19 cellular contexts compared by ENCODE assay signal in the genomic region with DNA sequence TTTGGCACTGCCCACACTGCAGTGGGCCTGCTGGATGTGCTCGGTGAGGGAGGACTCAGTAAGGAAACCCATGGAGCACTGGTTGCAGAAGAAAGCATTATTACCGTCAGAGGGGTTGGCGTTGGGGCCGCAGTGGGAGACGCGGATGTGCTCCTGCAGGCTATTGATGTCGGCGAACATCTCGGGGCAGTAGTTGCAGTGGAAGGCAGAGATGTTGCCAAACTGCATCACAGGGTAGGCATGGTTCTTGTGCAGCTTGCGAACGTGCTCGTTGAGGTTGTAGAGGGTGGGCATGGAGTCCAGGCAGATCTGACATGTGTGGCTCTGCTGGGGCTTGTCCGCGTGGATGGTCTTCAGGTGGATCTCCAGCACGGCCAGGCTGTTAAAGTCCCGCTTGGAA.
DNase-seq lines count a peak whose midpoint lies in the region; TF ChIP-seq lines count a peak whose summit lies in the region.
"Had no signal": no experiment of that assay in that cellular context is flagged by ENCODE, and none has a peak within 500 bp of the region (broad histone marks: within the 10 kb centered on the region; RNA-seq: fewer than 3 reads in every experiment).

No MANE protein-coding gene starts in this region.

- no peak overlapping the region for H3K23ac ChIP-seq in mesenchymal stem cell (ENCODE audit: low read length in 2 of 2)

- peaks cover 71% of the 10 kb centered on the region for H3K4me1 Mint-ChIP-seq in brain
- H3K4me1 Mint-ChIP-seq: CD4-positive, CD25-positive, alpha-beta regulatory T cell; CD8-positive, alpha-beta memory T cell had no signal

- H3K27me3 Mint-ChIP-seq in brain = peaks cover 10% of the 10 kb centered on the region
- H3K27me3 Mint-ChIP-seq: CD4-positive, CD25-positive, alpha-beta regulatory T cell had no signal

- H3K18ac ChIP-seq in mesenchymal stem cell (ENCODE audit: low read depth in 1 of 2, low read length in 2 of 2) = no peak overlapping the region

- TF ChIP-seq CTCF in right atrium auricular region (IDR thresholded peaks at IDR 0.05) (no peak), brain (conservative IDR thresholded peaks at IDR 0.05) (no peak)

- intact Hi-C loops in cardiac septum (cut with DNase I) = no loop called here
- intact Hi-C loops in posterior vena cava (cut with DNase I) = no loop called here

- WGBS in mesenchymal stem cell = 97% methylated on average over 16 of the region's 16 CpGs

- no peak overlapping the region for H3K4me3 ChIP-seq in right atrium auricular region
- H3K4me3 ChIP-seq in mesenchymal stem cell (ENCODE audit: insufficient read depth in 1 of 2, low read depth in 1 of 2, low read length in 2 of 2) = no peak overlapping the region
- H3K4me3 ChIP-seq: A549, GM23248, HAP-1 had no signal

- H4K91ac ChIP-seq in mesenchymal stem cell (ENCODE audit: low read length) = peak overlapping the region; percentile 9

- no peak overlapping the region for H3K9ac ChIP-seq in mesenchymal stem cell (ENCODE audit: low read length)
- H3K9ac ChIP-seq: GM23248 had no signal

- H4K8ac ChIP-seq in mesenchymal stem cell (ENCODE audit: low read length) = no peak overlapping the region

- peaks cover 0 to 6% (median 0%) of the 10 kb centered on the region in 5 experiments for H3K9me3 Mint-ChIP-seq in brain

- H2BK5ac ChIP-seq in mesenchymal stem cell (ENCODE audit: low read depth, low read length, poor library complexity, severe bottlenecking) = no peak overlapping the region

- H3K79me1 ChIP-seq in mesenchymal stem cell (replicated peaks; ENCODE audit: low read length, poor library complexity, severe bottlenecking) = no peaks in the 10 kb centered on the region

- H3K36me3 Mint-ChIP-seq in brain = peaks cover 39% of the 10 kb centered on the region
- H3K36me3 Mint-ChIP-seq: CD4-positive, CD25-positive, alpha-beta regulatory T cell; CD8-positive, alpha-beta memory T cell had no signal

- no peak overlapping the region for H3K4ac ChIP-seq in mesenchymal stem cell (ENCODE audit: low read depth in 1 of 2, low read length in 2 of 2)

- no peak overlapping the region for H2AFZ ChIP-seq in mesenchymal stem cell (ENCODE audit: low read depth, low read length)
- H2AFZ ChIP-seq: GM23248 had no signal

- no peak overlapping the region for H3K4me3 Mint-ChIP-seq in brain
- H3K4me3 Mint-ChIP-seq: CD4-positive, CD25-positive, alpha-beta regulatory T cell; CD8-positive, alpha-beta memory T cell had no signal

- H3K27me3 ChIP-seq in right atrium auricular region (no peaks in the 10 kb centered on the region), mesenchymal stem cell (ENCODE audit: control insufficient read depth in 1 of 2, insufficient read depth in 1 of 2, low read length in 2 of 2) (no peaks in the 10 kb centered on the region)

- DNase-seq in cardiac septum (ENCODE audit: low spot score) (peak; percentile 60), right atrium auricular region (ENCODE audit: low spot score) (no peak), mesenchymal stem cell (no peak), posterior vena cava (ENCODE audit: low spot score) (peak; percentile 74), EL (no peak), NCI-H2081 treated with DMSO at 0.1 percent for 48 hours (lab: John Stamatoyannopoulos, UW) (no peak)
- DNase-seq in activated naive CD4-positive, alpha-beta T cell (lab: John Stamatoyannopoulos, UW) = no peak
- DNase-seq: C1 segment of cervical spinal cord; CD4-positive, CD25-positive, alpha-beta regulatory T cell; CD8-positive, alpha-beta memory T cell; COR-L47; DMS 273 treated with DMSO at 0.1 percent for 48 hours; DMS53; GDM1; GM23248 had no signal

- H3K9me3 ChIP-seq in right atrium auricular region = no peaks in the 10 kb centered on the region
- no peaks in the 10 kb centered on the region for H3K9me3 ChIP-seq in mesenchymal stem cell (ENCODE audit: control insufficient read depth, low read length)
- H3K9me3 ChIP-seq: A549, HAP-1 had no signal

- no peak overlapping the region for H2AK5ac ChIP-seq in mesenchymal stem cell (ENCODE audit: low read length, severe bottlenecking)

- H2BK120ac ChIP-seq in mesenchymal stem cell (ENCODE audit: low read depth, low read length) = no peak overlapping the region

- H3K27ac ChIP-seq in right atrium auricular region = no peak overlapping the region
- no peak overlapping the region for H3K27ac ChIP-seq in mesenchymal stem cell (ENCODE audit: low read length, poor library complexity, severe bottlenecking)
- H3K27ac ChIP-seq: 22Rv1, A549, GM23248 had no signal

- peak overlapping the region in 3 of 5 experiments; percentile 29 to 78 (median 51) for H3K27ac Mint-ChIP-seq in brain
- H3K27ac Mint-ChIP-seq: CD4-positive, CD25-positive, alpha-beta regulatory T cell; CD8-positive, alpha-beta memory T cell had no signal

- H3K4me2 ChIP-seq in mesenchymal stem cell (ENCODE audit: low read length, poor library complexity, severe bottlenecking) = no peak overlapping the region
- H3K4me2 ChIP-seq: A549 had no signal

- H3K4me1 ChIP-seq in right atrium auricular region = peaks cover 0 to 31% of the 10 kb centered on the region in 2 donors
- H3K4me1 ChIP-seq in mesenchymal stem cell (ENCODE audit: control insufficient read depth, insufficient read depth, low read depth, low read length) = peaks cover 31% of the 10 kb centered on the region
- H3K4me1 ChIP-seq: A549 had no signal

- no peak overlapping the region for H2BK15ac ChIP-seq in mesenchymal stem cell (ENCODE audit: low read depth, poor library complexity, severe bottlenecking)

- no peak overlapping the region for H2BK12ac ChIP-seq in mesenchymal stem cell (ENCODE audit: low read length in 2 of 2)

- H3K36me3 ChIP-seq in right atrium auricular region (peaks cover 14% of the 10 kb centered on the region), mesenchymal stem cell (ENCODE audit: control insufficient read depth in 1 of 2, insufficient read depth in 2 of 2, low read depth in 1 of 2, low read length in 2 of 2) (peaks cover 19 to 34% of the 10 kb centered on the region in 2 experiments)
- H3K36me3 ChIP-seq: HAP-1 had no signal

- H3K14ac ChIP-seq in mesenchymal stem cell (ENCODE audit: low read length in 2 of 2) = no peak overlapping the region

Comparison
In these comparisons a context has a peak if more than half of its experiments do, and no peak if none do; other contexts are left out.
1. DNase-seq: peak in cardiac septum (single experiment) and posterior vena cava (single experiment); none in right atrium auricular region (single experiment), mesenchymal stem cell (single experiment), activated naive CD4-positive, alpha-beta T cell (0 of 4), EL (single experiment) and NCI-H2081 treated with DMSO at 0.1 percent for 48 hours (single experiment).